10 cellular contexts compared by ENCODE assay signal in genomic region chr3:47057212-47057671, GRCh38.
A peak's percentile ranks its signal among the peaks of the same experiment; 100 is the strongest.
DNase-seq lines count a peak whose midpoint lies in the region; ATAC-seq and TF ChIP-seq lines count a peak whose summit lies in the region.
"Had no signal": no experiment of that assay in that cellular context is flagged by ENCODE, and none has a peak within 500 bp of the region (broad histone marks: within the 10 kb centered on the region; RNA-seq: fewer than 3 reads in every experiment).

No MANE protein-coding gene starts in this region.

- H3K23ac ChIP-seq in H9 (ENCODE audit: insufficient read length, low read depth, low read length), result no peak overlapping the region

- H4K20me1 ChIP-seq in H9 (ENCODE audit: control insufficient read depth, insufficient read depth, insufficient read length), result no peaks in the 10 kb centered on the region

- peak; percentile 13 for DNase-seq in GM03348 (ENCODE audit: low spot score)
- peak; percentile 41 to 44 for DNase-seq in activated CD4-positive, alpha-beta T cell treated with anti-CD3 and anti-CD28 coated beads, Interleukin-2, amount 50 U/mL, for 4 hours
- peak; percentile 32 for DNase-seq in astrocyte of the spinal cord (ENCODE audit: low read depth, low spot score)
- DNase-seq in stimulated activated CD4-positive, alpha-beta T cell treated with anti-CD3 and anti-CD28 coated beads, Interleukin-1b, Interleukin-23, amount 100 ng/mL, for 24 hours (ENCODE audit: low read depth in 4 of 4, low spot score in 1 of 4), result peak in 3 of 4 experiments; percentile 15 to 30 (median 17)
- DNase-seq in Ammon's horn (ENCODE audit: low spot score), result no peak
- no peak for DNase-seq in endothelial cell (ENCODE audit: low spot score)
- DNase-seq in H9, result no peak
- DNase-seq: left ventricle myocardium inferior had no signal

- no peak overlapping the region for H2AFZ ChIP-seq in H9 (ENCODE audit: low read length)

- no peak overlapping the region for H3K4me3 ChIP-seq in astrocyte of the spinal cord (ENCODE audit: low read depth, low read length)
- H3K4me3 ChIP-seq: left ventricle myocardium inferior, SJSA1 had no signal

- H3K36me3 Mint-ChIP-seq in endothelial cell (ENCODE audit: low read depth, unreplicated experiment) (peaks cover 4% of the 10 kb centered on the region), H9 (ENCODE audit: insufficient read depth in 1 of 3, low read depth in 3 of 3) (peaks cover 19 to 50% (median 35%) of the 10 kb centered on the region in 3 experiments; a peak in 6 of 7 replicates)

- no peak overlapping the region for H4K91ac ChIP-seq in H9 (ENCODE audit: insufficient read length, low read depth, low read length)

- H2BK5ac ChIP-seq in H9 (ENCODE audit: insufficient read length, low read length), result no peak overlapping the region

- no peaks in the 10 kb centered on the region for H3K23me2 ChIP-seq in H9 (ENCODE audit: insufficient read length, low read depth, low read length, poor library complexity, severe bottlenecking)

- H3K27me3 Mint-ChIP-seq in endothelial cell (ENCODE audit: unreplicated experiment), result no peaks in the 10 kb centered on the region
- no peaks in the 10 kb centered on the region for H3K27me3 Mint-ChIP-seq in H9 (ENCODE audit: low read depth)

- no peak overlapping the region for H2BK12ac ChIP-seq in H9 (ENCODE audit: insufficient read length, low read depth, low read length)

- H3T11ph ChIP-seq in H9 (ENCODE audit: low read length), result no peak overlapping the region

- no peak overlapping the region for H3K18ac ChIP-seq in H9 (ENCODE audit: insufficient read length, low read depth, low read length)

- no peaks in the 10 kb centered on the region; the same call in 1 of the 2 replicates for H3K79me2 ChIP-seq in H9 (ENCODE audit: insufficient read depth, low read length)

- no peaks in the 10 kb centered on the region for H3K4me1 Mint-ChIP-seq in endothelial cell (ENCODE audit: unreplicated experiment)
- H3K4me1 Mint-ChIP-seq in H9, result no peaks in the 10 kb centered on the region

- no peaks in the 10 kb centered on the region for H3K9me3 Mint-ChIP-seq in endothelial cell (ENCODE audit: unreplicated experiment)
- H3K9me3 Mint-ChIP-seq in H9, result no peaks in the 10 kb centered on the region

- no peak overlapping the region for H4K5ac ChIP-seq in H9 (ENCODE audit: insufficient read length, low read depth, low read length)

- no peak for ATAC-seq in GM21717 (IDR thresholded peaks at IDR 0.05; ENCODE audit: unreplicated experiment)

- no peak overlapping the region for H3K4me2 ChIP-seq in H9 (ENCODE audit: insufficient read depth, insufficient read length, low read length)

- no peak overlapping the region for H3K9ac ChIP-seq in H9 (ENCODE audit: extremely low read depth, insufficient read length, low read length)

- no peak overlapping the region for H2BK20ac ChIP-seq in H9 (ENCODE audit: low read depth, low read length, poor library complexity, severe bottlenecking)

- no peak overlapping the region for H3K27ac ChIP-seq in H9 (ENCODE audit: insufficient read length, low read depth, low read length)
- H3K27ac ChIP-seq: left ventricle myocardium inferior, SJSA1 had no signal

- H2AK5ac ChIP-seq in H9 (ENCODE audit: insufficient read length, low read length), result no peak overlapping the region

- no peaks in the 10 kb centered on the region for H3K4me1 ChIP-seq in H9 (ENCODE audit: insufficient read depth, low read length)
- H3K4me1 ChIP-seq: SJSA1 had no signal

- H3K14ac ChIP-seq in H9 (ENCODE audit: insufficient read depth, low read length), result no peak overlapping the region

- WGBS in H9 (ENCODE audit: extremely low coverage, insufficient read length, low lambda C conversion rate), result no CpG with 5 or more reads among the region's 6 CpGs

- in situ Hi-C loops in astrocyte of the spinal cord (cut with HindIII; ENCODE audit: low sequenced_read_pairs), result no loop called here

- H3K56ac ChIP-seq in H9 (ENCODE audit: insufficient read length, low read depth, low read length), result no peak overlapping the region

- H3K9me3 ChIP-seq in H9 (ENCODE audit: control insufficient read depth, low read depth, low read length), result no peaks in the 10 kb centered on the region
- H3K9me3 ChIP-seq: left ventricle myocardium inferior, SJSA1 had no signal

- H2BK15ac ChIP-seq in H9 (ENCODE audit: low read depth, low read length), result no peak overlapping the region

- peaks cover 4% of the 10 kb centered on the region for H3K79me1 ChIP-seq in H9 (ENCODE audit: insufficient read depth, low read depth, low read length, poor library complexity, severe bottlenecking)

- H3K4ac ChIP-seq in H9 (ENCODE audit: low read depth, low read length), result no peak overlapping the region

- H2BK120ac ChIP-seq in H9 (ENCODE audit: low read depth, low read length, poor library complexity, severe bottlenecking), result no peak overlapping the region

- H3K27me3 ChIP-seq in H9 (ENCODE audit: insufficient read depth, low read length), result no peaks in the 10 kb centered on the region
- H3K27me3 ChIP-seq: SJSA1 had no signal

- TF ChIP-seq CTCF in astrocyte of the spinal cord (IDR thresholded peaks at IDR 0.05; ENCODE audit: low read depth, low read length) (no peak), endothelial cell (IDR thresholded peaks at IDR 0.05; ENCODE audit: unreplicated experiment) (no peak), H9 (conservative IDR thresholded peaks at IDR 0.05) (no peak)

- no peak overlapping the region for H4K8ac ChIP-seq in H9 (replicated peaks; ENCODE audit: insufficient read length, low read depth, low read length)

- H3K27ac Mint-ChIP-seq in endothelial cell (ENCODE audit: unreplicated experiment), result no peak overlapping the region
- H3K27ac Mint-ChIP-seq in H9, result peak overlapping the region in 1 of 3 experiments; percentile 49; a peak in 1 of 7 replicates

- H3K4me3 Mint-ChIP-seq in endothelial cell (ENCODE audit: unreplicated experiment), result no peak overlapping the region
- H3K4me3 Mint-ChIP-seq in H9, result no peak overlapping the region

Comparison
In these comparisons a context has a peak if more than half of its experiments do, and no peak if none do; other contexts are left out.
1. DNase-seq: peak in GM03348 (single experiment), activated CD4-positive, alpha-beta T cell treated with anti-CD3 and anti-CD28 coated beads, Interleukin-2, amount 50 U/mL, for 4 hours (2 of 2), astrocyte of the spinal cord (single experiment) and stimulated activated CD4-positive, alpha-beta T cell treated with anti-CD3 and anti-CD28 coated beads, Interleukin-1b, Interleukin-23, amount 100 ng/mL, for 24 hours (3 of 4); none in Ammon's horn (single experiment), endothelial cell (single experiment) and H9 (single experiment).